Comparison of ENCODE assay signal across 34 cellular contexts in genomic region chr2:136956050-136956449, GRCh38.
"Had no signal": no experiment of that assay in that cellular context is flagged by ENCODE, and none has a peak within 500 bp of the region (broad histone marks: within the 10 kb centered on the region; RNA-seq: fewer than 3 reads in every experiment).

No MANE protein-coding gene starts in this region.

- ATAC-seq: PC-3, Right ventricle myocardium inferior, SK-N-SH treated with all-trans-retinoic acid at 6 μM for 48 hours, T-cell had no signal

- H3K36me3 Mint-ChIP-seq: T-cell had no signal

- H3K27me3 ChIP-seq: MG63, Peyer's patch had no signal

- H3K27ac ChIP-seq: Peyer's patch, RWPE1, SJCRH30, SK-N-MC had no signal

- H3K9me3 ChIP-seq: MG63, Peyer's patch, SJCRH30 had no signal

- DNase-seq: Kasumi-1, MG63, NCI-H1048, NCI-H1092 treated with DMSO at 0.1 percent for 48 hours, NCI-H1105 treated with DMSO at 0.1 percent for 48 hours, NCI-H1417, NCI-H1436, NCI-H146, NCI-H1694, NCI-H187, NCI-H1930, NCI-H2029 treated with DMSO at 0.1 percent for 48 hours, NCI-H2081 treated with DMSO at 0.1 percent for 48 hours, NCI-H2107, NCI-H2171, NCI-H226, NCI-H446 treated with DMSO at 0.1 percent for 48 hours, NCI-H510A, NCI-H524, NCI-H526, NCI-H69, NCI-H748 treated with DMSO at 0.1 percent for 48 hours, NCI-H82, OCI-M1, PC-3, Peyer's patch, SHP77, SIG-M5, SJCRH30, T-cell had no signal

- H3K36me3 ChIP-seq: MG63, Peyer's patch, SJCRH30 had no signal

- H3K9me3 Mint-ChIP-seq: T-cell had no signal

- H3K4me3 ChIP-seq: MG63, Peyer's patch, SJCRH30, SK-N-MC had no signal

- H3K4me3 Mint-ChIP-seq: T-cell had no signal

- H3K4me1 ChIP-seq: Peyer's patch, SJCRH30 had no signal

- H3K4me1 Mint-ChIP-seq: T-cell had no signal

- H3K27ac Mint-ChIP-seq: T-cell had no signal
